14 cellular contexts compared by ENCODE assay signal in the genomic region with DNA sequence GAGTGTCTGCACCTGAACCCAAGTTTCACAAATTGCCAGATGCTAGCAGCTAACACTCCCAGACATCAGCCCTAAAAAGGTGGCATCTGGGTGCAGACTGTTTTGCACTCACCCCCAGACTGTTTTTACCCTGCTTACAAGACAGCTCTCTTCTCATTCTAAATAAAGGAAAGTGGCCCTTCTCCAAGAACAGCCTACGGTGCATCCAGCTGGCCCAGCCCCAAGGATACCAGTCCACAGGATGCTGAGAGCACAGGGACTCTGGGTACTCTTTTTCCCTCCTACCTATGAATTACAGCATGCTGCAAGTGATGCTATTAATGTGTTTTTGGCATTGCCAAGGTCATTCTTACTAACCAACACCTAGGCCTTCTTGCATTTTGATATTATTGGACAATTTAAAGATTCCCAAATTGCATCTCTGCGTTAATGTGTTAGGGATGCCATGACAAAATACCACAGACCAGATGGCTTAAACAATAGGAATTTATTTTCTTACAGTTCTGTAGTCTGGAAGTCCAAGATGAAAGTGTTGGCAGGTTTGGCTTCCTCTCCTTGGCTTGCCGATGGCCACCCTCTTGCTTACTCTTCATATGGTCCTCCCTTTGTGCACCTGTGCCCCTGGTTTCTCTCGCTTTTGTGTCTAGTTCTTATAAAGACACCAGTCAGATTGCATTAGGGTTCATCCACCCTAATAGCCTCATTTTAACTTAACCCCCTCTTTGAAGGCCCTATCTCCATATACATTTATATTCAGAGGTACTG.
"Had no signal": no experiment of that assay in that cellular context is flagged by ENCODE, and none has a peak within 500 bp of the region (broad histone marks: within the 10 kb centered on the region; RNA-seq: fewer than 3 reads in every experiment).

No MANE protein-coding gene starts in this region.

- H3K4me3 ChIP-seq: prostate gland, right lobe of liver, thoracic aorta had no signal

- H3K36me3 ChIP-seq: prostate gland, right lobe of liver, thoracic aorta had no signal

- H3K27me3 ChIP-seq: right lobe of liver had no signal

- DNase-seq: activated CD4-positive, alpha-beta T cell treated with anti-CD3 and anti-CD28 coated beads, Interleukin-2, amount 10 ng/mL, durations not matched to agents 7 days and 5 days; activated naive CD4-positive, alpha-beta T cell treated with anti-CD3 and anti-CD28 coated beads for 36 hours; activated naive CD8-positive, alpha-beta T cell treated with anti-CD3 and anti-CD28 coated beads, Interleukin-2, amount 50 U/mL, for 24 hours; activated T-cell treated with anti-CD3 and anti-CD28 coated beads for 4 hours; central memory CD4-positive, alpha-beta T cell; effector memory CD4-positive, alpha-beta T cell; foreskin fibroblast; kidney; mesendoderm; right lobe of liver had no signal

- H3K27ac ChIP-seq: prostate gland, right lobe of liver, thoracic aorta had no signal

- H3K9me3 ChIP-seq: prostate gland, right lobe of liver, thoracic aorta had no signal

- H3K4me1 ChIP-seq: prostate gland, right lobe of liver had no signal

- ATAC-seq: activated naive CD8-positive, alpha-beta T cell treated with anti-CD3 and anti-CD28 coated beads, Interleukin-2, amount 50 U/mL, for 24 hours; activated T-helper 17 cell treated with anti-CD3 and anti-CD28 coated beads, Interleukin-2, amount 50 U/mL, for 72 hours; natural killer cell treated with Interleukin-12 subunit alpha and Interleukin-12 subunit beta and Interleukin-15 and Interleukin-18, amount 100 ng/mL, for 72 hours; right lobe of liver had no signal
